In genomic region chr3:16249336-16249735, GRCh38 we compare ENCODE assay signal across 1 cellular context.
TF ChIP-seq lines count a peak whose summit lies in the region.

No MANE protein-coding gene starts in this region.

TF ChIP-seq in HepG2, 621 proteins besides CTCF, POLR2A, EP300 and RAD21:
- TF ChIP-seq SSRP1 (CRISPR knock-in tag; IDR thresholded peaks at IDR 0.05) (no peak), STAG1 (CRISPR knock-in tag; IDR thresholded peaks at IDR 0.05) (peak; percentile 40)
